2 cellular contexts compared by ENCODE assay signal in genomic region chr22:41356430-41357028, GRCh38.
TF ChIP-seq lines count a peak whose summit lies in the region.

No MANE protein-coding gene starts in this region.

TF ChIP-seq in HepG2, 621 proteins besides CTCF, POLR2A, EP300 and RAD21:
- TF ChIP-seq ZNF20 (CRISPR knock-in tag; IDR thresholded peaks at IDR 0.05), result no peak
- TF ChIP-seq ZNF282 (IDR thresholded peaks at IDR 0.05; ENCODE audit: partially characterized antibody), result no peak
- TF ChIP-seq AGO2 (optimal IDR thresholded peaks at IDR 0.05; ENCODE audit: low read depth, low read length), result peak; percentile 70
- no peak for TF ChIP-seq TFDP1 (CRISPR knock-in tag; IDR thresholded peaks at IDR 0.05; ENCODE audit: borderline replicate concordance)
- TF ChIP-seq ZNF850 (CRISPR knock-in tag; conservative IDR thresholded peaks at IDR 0.05), result no peak

TF ChIP-seq in K562, 482 proteins besides CTCF, POLR2A, EP300 and RAD21:
- TF ChIP-seq POLR2G (IDR thresholded peaks at IDR 0.05; ENCODE audit: low read depth, low read length) (0 out of 2 replicates have a peak, but pooled peaks have one; percentile 24), RBM22 (IDR thresholded peaks at IDR 0.05; ENCODE audit: low read depth, low read length, poor library complexity, severe bottlenecking) (peak; percentile 24), PHF20 (IDR thresholded peaks at IDR 0.05; ENCODE audit: partially characterized antibody) (no peak), TEAD2 (tag; IDR thresholded peaks at IDR 0.05) (no peak)
